Comparison of ENCODE assay signal across 14 cellular contexts in genomic region chr13:33213797-33214196, GRCh38.
DNase-seq lines count a peak whose midpoint lies in the region; ATAC-seq and TF ChIP-seq lines count a peak whose summit lies in the region.
"Had no signal": no experiment of that assay in that cellular context is flagged by ENCODE, and none has a peak within 500 bp of the region (broad histone marks: within the 10 kb centered on the region; RNA-seq: fewer than 3 reads in every experiment).

No MANE protein-coding gene starts in this region.

- H3K27ac ChIP-seq in RWPE2 (ENCODE audit: poor library complexity, severe bottlenecking) (peak overlapping the region; percentile 57), epithelial cell of prostate (peak overlapping the region; percentile 70), thyroid gland (peak overlapping the region in 2 of 3 donors; percentile 21 to 22)

- intact Hi-C loops in thyroid gland (cut with DNase I): no loop called here

- H3K36me3 ChIP-seq in RWPE2 (ENCODE audit: low read depth) (peaks cover 2% of the 10 kb centered on the region), thyroid gland (no peaks in the 10 kb centered on the region)

- no peak for ATAC-seq in RWPE2 (ENCODE audit: low read depth)
- no peak for ATAC-seq in GM19463 (IDR thresholded peaks at IDR 0.05; ENCODE audit: unreplicated experiment)
- ATAC-seq: activated CD4-positive, CD25-positive, alpha-beta regulatory T cell treated with anti-CD3 and anti-CD28 coated beads, Interleukin-2, amount 50 U/mL, for 24 hours; HCT116; mucosa of descending colon had no signal

- H3K4me1 ChIP-seq in RWPE2 (ENCODE audit: insufficient read depth, poor library complexity, severe bottlenecking): peaks cover 53% of the 10 kb centered on the region
- H3K4me1 ChIP-seq in thyroid gland: peaks cover 30 to 39% of the 10 kb centered on the region in 2 donors

- TF ChIP-seq CTCF in RWPE2 (IDR thresholded peaks at IDR 0.05; ENCODE audit: poor library complexity, severe bottlenecking) (no peak), thyroid gland (IDR thresholded peaks at IDR 0.05) (no peak)

- no peak for TF ChIP-seq POLR2A in thyroid gland (IDR thresholded peaks at IDR 0.05)

- H3K27me3 ChIP-seq in RWPE2 (ENCODE audit: insufficient read depth, poor library complexity, severe bottlenecking) (no peaks in the 10 kb centered on the region), thyroid gland (no peaks in the 10 kb centered on the region)

- no peaks in the 10 kb centered on the region for H3K9me3 ChIP-seq in RWPE2 (ENCODE audit: severe bottlenecking)
- no peaks in the 10 kb centered on the region for H3K9me3 ChIP-seq in thyroid gland
- H3K9me3 ChIP-seq: mucosa of descending colon had no signal

- WGBS in thyroid gland, 2 donors: 77 to 85% methylated on average over 6 of the region's 6 CpGs

- DNase-seq in RWPE2 (ENCODE audit: low spot score) (no peak), epithelial cell of prostate (ENCODE audit: low read depth, low spot score) (no peak), midbrain (lab: John Stamatoyannopoulos, UW) (peak; percentile 42), thyroid gland (no peak), HuH-7 (ENCODE audit: low spot score) (no peak), ecto neural progenitor cell (ENCODE audit: low spot score) (no peak)
- DNase-seq in stimulated activated CD4-positive, alpha-beta T cell treated with anti-CD3 and anti-CD28 coated beads, Interleukin-1b, Interleukin-23, amount 100 ng/mL, for 48 hours: no peak
- DNase-seq: activated effector memory CD4-positive, alpha-beta T cell treated with Interleukin-2 at 50 U/mL for 16 hours; Kasumi-1; RPMI8226 had no signal

- H3K4me3 ChIP-seq in RWPE2 (ENCODE audit: severe bottlenecking) (no peak overlapping the region), thyroid gland (replicated peaks in 1 of 3) (no peak overlapping the region)
- H3K4me3 ChIP-seq: mucosa of descending colon had no signal
